Comparison of ENCODE assay signal across 17 cellular contexts in the genomic region with DNA sequence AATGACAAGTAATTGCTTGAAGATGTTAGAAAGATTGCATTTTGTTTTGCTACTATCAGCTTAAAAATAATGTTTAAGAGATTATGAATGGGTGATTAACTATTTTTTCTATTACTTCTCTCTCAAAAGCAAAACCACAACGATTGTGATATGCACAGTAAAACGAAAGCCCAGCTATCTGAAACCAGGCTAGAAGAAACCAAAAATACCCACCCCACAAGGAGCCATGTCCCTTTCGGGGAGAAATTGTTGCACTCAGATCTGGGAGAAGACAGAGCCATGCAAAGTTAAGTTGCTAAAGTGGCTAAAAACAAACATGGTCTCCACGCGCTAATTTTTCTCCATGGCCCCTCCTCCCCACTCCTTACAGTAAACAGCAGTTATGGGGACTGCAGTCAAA.
"Had no signal": no experiment of that assay in that cellular context is flagged by ENCODE, and none has a peak within 500 bp of the region (broad histone marks: within the 10 kb centered on the region; RNA-seq: fewer than 3 reads in every experiment).

No MANE protein-coding gene starts in this region.

- H3K36me3 ChIP-seq: adrenal gland, colonic mucosa, neural progenitor cell had no signal

- H3K79me2 ChIP-seq: parathyroid adenoma had no signal

- H3K9ac ChIP-seq: neural progenitor cell, parathyroid adenoma had no signal

- H3K27ac ChIP-seq: adrenal gland, colonic mucosa, foreskin keratinocyte, neural progenitor cell, parathyroid adenoma had no signal

- ATAC-seq: activated T-cell treated with anti-CD3 and anti-CD28 coated beads, Interleukin-2, amount 50 U/mL, for 4 hours; esophagus mucosa; foreskin keratinocyte; WTC11 had no signal

- H2AFZ ChIP-seq: neural progenitor cell, parathyroid adenoma had no signal

- H3K9me3 ChIP-seq: adrenal gland, colonic mucosa had no signal

- H3K4me3 ChIP-seq: adrenal gland, colonic mucosa, lung, neural progenitor cell had no signal

- H3K27me3 ChIP-seq: adrenal gland, colonic mucosa, neural progenitor cell had no signal

- DNase-seq: activated CD4-positive, alpha-beta memory T cell treated with anti-CD3 and anti-CD28 coated beads, Interleukin-2, amount 10 ng/mL, durations not matched to agents 7 days and 5 days; activated CD4-positive, alpha-beta T cell treated with anti-CD3 and anti-CD28 coated beads for 4 hours; activated effector memory CD4-positive, alpha-beta T cell treated with Interleukin-2 at 50 U/mL for 16 hours; activated naive CD4-positive, alpha-beta T cell treated with anti-CD3 and anti-CD28 coated beads, Interleukin-2, amount 50 U/mL, for 16 hours; activated T-cell treated with anti-CD3 and anti-CD28 coated beads, Interleukin-2, amount 50 U/mL, for 4 hours; adrenal gland; central memory CD4-positive, alpha-beta T cell; colonic mucosa; foreskin keratinocyte; midbrain; stimulated activated CD4-positive, alpha-beta T cell treated with anti-CD3 and anti-CD28 coated beads, Interleukin-12 subunit alpha, Interleukin-12 subunit beta, amount 100 ng/mL, for 4 hours; stimulated activated CD4-positive, alpha-beta T cell treated with anti-CD3 and anti-CD28 coated beads, Interleukin-2, amount 100 ng/mL, for 24 hours had no signal

- H3K4me1 ChIP-seq: colonic mucosa, foreskin keratinocyte, parathyroid adenoma had no signal

- H3K4me2 ChIP-seq: neural progenitor cell had no signal
